In genomic region chr2:179263460-179264237, GRCh38 we compare ENCODE assay signal across 1 cellular context.
TF ChIP-seq lines count a peak whose summit lies in the region.

No MANE protein-coding gene starts in this region.

TF ChIP-seq in HEK293, 187 proteins besides CTCF, POLR2A, EP300 and RAD21 (continued from another document):
- TF ChIP-seq, protein P1, sequence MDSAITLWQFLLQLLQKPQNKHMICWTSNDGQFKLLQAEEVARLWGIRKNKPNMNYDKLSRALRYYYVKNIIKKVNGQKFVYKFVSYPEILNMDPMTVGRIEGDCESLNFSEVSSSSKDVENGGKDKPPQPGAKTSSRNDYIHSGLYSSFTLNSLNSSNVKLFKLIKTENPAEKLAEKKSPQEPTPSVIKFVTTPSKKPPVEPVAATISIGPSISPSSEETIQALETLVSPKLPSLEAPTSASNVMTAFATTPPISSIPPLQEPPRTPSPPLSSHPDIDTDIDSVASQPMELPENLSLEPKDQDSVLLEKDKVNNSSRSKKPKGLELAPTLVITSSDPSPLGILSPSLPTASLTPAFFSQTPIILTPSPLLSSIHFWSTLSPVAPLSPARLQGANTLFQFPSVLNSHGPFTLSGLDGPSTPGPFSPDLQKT (IDR thresholded peaks at IDR 0.05; ENCODE audit: borderline replicate concordance, low read depth, low read length): no peak
- TF ChIP-seq, protein P2, sequence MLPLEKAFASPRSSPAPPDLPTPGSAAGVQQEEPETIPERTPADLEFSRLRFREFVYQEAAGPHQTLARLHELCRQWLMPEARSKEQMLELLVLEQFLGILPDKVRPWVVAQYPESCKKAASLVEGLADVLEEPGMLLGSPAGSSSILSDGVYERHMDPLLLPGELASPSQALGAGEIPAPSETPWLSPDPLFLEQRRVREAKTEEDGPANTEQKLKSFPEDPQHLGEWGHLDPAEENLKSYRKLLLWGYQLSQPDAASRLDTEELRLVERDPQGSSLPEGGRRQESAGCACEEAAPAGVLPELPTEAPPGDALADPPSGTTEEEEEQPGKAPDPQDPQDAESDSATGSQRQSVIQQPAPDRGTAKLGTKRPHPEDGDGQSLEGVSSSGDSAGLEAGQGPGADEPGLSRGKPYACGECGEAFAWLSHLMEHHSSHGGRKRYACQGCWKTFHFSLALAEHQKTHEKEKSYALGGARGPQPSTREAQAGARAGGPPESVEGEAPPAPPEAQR (tag by site-specific recombination; IDR thresholded peaks at IDR 0.05): no peak
- TF ChIP-seq HIC1 (tag by site-specific recombination; IDR thresholded peaks at IDR 0.05) (no peak), ZNF580 (tag by site-specific recombination; IDR thresholded peaks at IDR 0.05) (no peak), ZNF558 (tag by site-specific recombination; IDR thresholded peaks at IDR 0.05) (no peak), ZNF138 (tag by site-specific recombination; IDR thresholded peaks at IDR 0.05; ENCODE audit: borderline replicate concordance) (no peak), ZBTB6 (tag by site-specific recombination; IDR thresholded peaks at IDR 0.05) (no peak), SCRT1 (tag by site-specific recombination; IDR thresholded peaks at IDR 0.05; ENCODE audit: borderline replicate concordance) (0 out of 2 replicates have a peak, but pooled peaks have one; percentile 30), ZNF548 (tag by site-specific recombination; IDR thresholded peaks at IDR 0.05) (no peak), ZNF335 (tag by site-specific recombination; conservative IDR thresholded peaks at IDR 0.05) (peak; percentile 64), PRDM10 (tag by site-specific recombination; IDR thresholded peaks at IDR 0.05) (peak; percentile 85), ZBTB8A (tag by site-specific recombination; IDR thresholded peaks at IDR 0.05) (peak; percentile 42; the same call in 1 of the 2 replicates), SCRT2 (tag by site-specific recombination; IDR thresholded peaks at IDR 0.05) (peak; percentile 89)
- TF ChIP-seq, protein P3, sequence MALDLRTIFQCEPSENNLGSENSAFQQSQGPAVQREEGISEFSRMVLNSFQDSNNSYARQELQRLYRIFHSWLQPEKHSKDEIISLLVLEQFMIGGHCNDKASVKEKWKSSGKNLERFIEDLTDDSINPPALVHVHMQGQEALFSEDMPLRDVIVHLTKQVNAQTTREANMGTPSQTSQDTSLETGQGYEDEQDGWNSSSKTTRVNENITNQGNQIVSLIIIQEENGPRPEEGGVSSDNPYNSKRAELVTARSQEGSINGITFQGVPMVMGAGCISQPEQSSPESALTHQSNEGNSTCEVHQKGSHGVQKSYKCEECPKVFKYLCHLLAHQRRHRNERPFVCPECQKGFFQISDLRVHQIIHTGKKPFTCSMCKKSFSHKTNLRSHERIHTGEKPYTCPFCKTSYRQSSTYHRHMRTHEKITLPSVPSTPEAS (tag by site-specific recombination; IDR thresholded peaks at IDR 0.05): no peak
